Comparison of ENCODE assay signal across 17 cellular contexts in genomic region chr6:153028963-153029362, GRCh38.
"Had no signal": no experiment of that assay in that cellular context is flagged by ENCODE, and none has a peak within 500 bp of the region (broad histone marks: within the 10 kb centered on the region; RNA-seq: fewer than 3 reads in every experiment).

No MANE protein-coding gene starts in this region.

- H3K4me3 ChIP-seq: coronary artery, left ventricle myocardium inferior, lung, ovary, smooth muscle cell had no signal

- H3K27me3 ChIP-seq: ovary had no signal

- H3K9me3 ChIP-seq: left ventricle myocardium inferior, ovary had no signal

- H3K27ac ChIP-seq: coronary artery, left ventricle myocardium inferior, ovary had no signal

- H3K4me1 ChIP-seq: left ventricle myocardium inferior had no signal

- DNase-seq: effector CD4-positive, alpha-beta T cell; endodermal cell; erythroblast; foreskin melanocyte; head of caudate nucleus; hippocampal formation; left ventricle myocardium inferior; mesenchymal stem cell; naive thymus-derived CD4-positive, alpha-beta T cell; ovary; right cardiac atrium; stimulated activated CD4-positive, alpha-beta T cell treated with anti-CD3 and anti-CD28 coated beads, Interleukin-2, amount 100 ng/mL, for 48 hours; stimulated activated naive CD4-positive, alpha-beta T cell treated with Interleukin-2 at 50 U/mL for 16 hours; trophoblast cell had no signal

- H3K36me3 ChIP-seq: left ventricle myocardium inferior, ovary had no signal
